13 cellular contexts compared by ENCODE assay signal in genomic region chr1:111475706-111476105, GRCh38. TPM values are rescaled to one million over a fixed set of nuclear protein-coding genes. Genes with fewer than 3 reads are reported as not detected.
DNase-seq lines count a peak whose midpoint lies in the region; ATAC-seq, FAIRE-seq and TF ChIP-seq lines count a peak whose summit lies in the region.
"Had no signal": no experiment of that assay in that cellular context is flagged by ENCODE, and none has a peak within 500 bp of the region (broad histone marks: within the 10 kb centered on the region; RNA-seq: fewer than 3 reads in every experiment).

No MANE protein-coding gene starts in this region.

- TF ChIP-seq POLR2A in GM12891 (IDR thresholded peaks at IDR 0.05; ENCODE audit: low read depth, low read length): no peak

- peaks cover 34 to 64% (median 51%) of the 10 kb centered on the region in 7 donors for H3K4me1 Mint-ChIP-seq in naive thymus-derived CD4-positive, alpha-beta T cell
- H3K4me1 Mint-ChIP-seq in MCF 10A (ENCODE audit: insufficient read depth, unreplicated experiment): no peaks in the 10 kb centered on the region

- H3K27ac ChIP-seq in BLaER1: peak overlapping the region; percentile 75
- H3K27ac ChIP-seq in naive thymus-derived CD4-positive, alpha-beta T cell (ENCODE audit: low read depth, low read length): peak overlapping the region; percentile 87
- H3K27ac ChIP-seq: pancreas had no signal

- H3K27me3 Mint-ChIP-seq in naive thymus-derived CD4-positive, alpha-beta T cell: peaks cover 0 to 18% (median 0%) of the 10 kb centered on the region in 5 donors
- H3K27me3 Mint-ChIP-seq in MCF 10A (ENCODE audit: insufficient read depth, unreplicated experiment): no peaks in the 10 kb centered on the region

- no TSS peak for BruUV-seq in MCF 10A (replicated peaks; lab: Mats Ljungman, UMichigan)

- H3K9me3 ChIP-seq in BLaER1: no peaks in the 10 kb centered on the region
- no peaks in the 10 kb centered on the region for H3K9me3 ChIP-seq in naive thymus-derived CD4-positive, alpha-beta T cell (ENCODE audit: control insufficient read depth in 2 of 3, low read length in 3 of 3)
- H3K9me3 ChIP-seq: pancreas had no signal

- POLR2A ChIA-PET in naive thymus-derived CD4-positive, alpha-beta T cell (lab: Charles Lee): interaction anchor here (0.6 to 9.0 kb wide), 13 partner anchors 9 to 279 kb away, joined by 3 to 96 read pairs (median 4); partner anchors contain the start of genes ADORA3, ATP5PB, TMIGD3 and WDR77
- POLR2A ChIA-PET in MCF 10A (lab: Yijun Ruan, JAX): interaction anchor here (1.8 kb wide), 1 partner anchor 13 kb away, joined by 4 read pairs; no protein-coding TSS in a partner anchor

- no peaks in the 10 kb centered on the region; the same call in 1 of the 2 replicates for H3K36me3 ChIP-seq in BLaER1
- peaks cover 0 to 11% (median 5%) of the 10 kb centered on the region in 3 experiments for H3K36me3 ChIP-seq in naive thymus-derived CD4-positive, alpha-beta T cell (ENCODE audit: control insufficient read depth in 2 of 3, insufficient read depth in 3 of 3, low read length in 3 of 3)
- H3K36me3 ChIP-seq: pancreas had no signal

- H3K9me3 Mint-ChIP-seq in naive thymus-derived CD4-positive, alpha-beta T cell: peaks cover 0 to 5% (median 0%) of the 10 kb centered on the region in 11 donors
- H3K9me3 Mint-ChIP-seq in MCF 10A (ENCODE audit: unreplicated experiment): no peaks in the 10 kb centered on the region

- TF ChIP-seq CTCF in MCF 10A (IDR thresholded peaks at IDR 0.05; ENCODE audit: unreplicated experiment): no peak

- FAIRE-seq in GM12891 (lab: Jason Lieb, UNC): peak; percentile 87
- FAIRE-seq: D721Med, islet of Langerhans, pancreas had no signal

- CTCF ChIA-PET in naive thymus-derived CD4-positive, alpha-beta T cell (lab: Charles Lee): interaction anchor here (0.6 to 9.9 kb wide), 5 partner anchors 32 to 294 kb away, joined by 3 to 83 read pairs (median 3); no protein-coding TSS in a partner anchor
- CTCF ChIA-PET in MCF 10A (lab: Yijun Ruan, JAX): interaction anchor here (0.6 to 1.9 kb wide), 3 partner anchors 34 to 239 kb away, joined by 3 to 7 read pairs (median 3); no protein-coding TSS in a partner anchor

- H3K27me3 ChIP-seq in BLaER1: no peaks in the 10 kb centered on the region
- no peaks in the 10 kb centered on the region for H3K27me3 ChIP-seq in naive thymus-derived CD4-positive, alpha-beta T cell (ENCODE audit: control insufficient read depth in 2 of 2, insufficient read depth in 2 of 2, low read length in 2 of 2)
- H3K27me3 ChIP-seq: pancreas had no signal

- peaks cover 9 to 27% (median 19%) of the 10 kb centered on the region in 5 donors for H3K36me3 Mint-ChIP-seq in naive thymus-derived CD4-positive, alpha-beta T cell
- H3K36me3 Mint-ChIP-seq in MCF 10A (ENCODE audit: insufficient read depth, unreplicated experiment): no peaks in the 10 kb centered on the region

- intact Hi-C loops in naive thymus-derived CD4-positive, alpha-beta T cell (cut with micrococcal nuclease): loop anchor here (1.0 to 10.0 kb wide), 4 partner anchors 26 to 1261 kb away; partner anchors contain the start of genes ATP5PB (in 1 of the 2), CHI3L2 (in 1 of the 2), DDX20 (in 1 of the 2) and KCNC4 (in 1 of the 2)
- intact Hi-C loops in MCF 10A (cut with micrococcal nuclease): no loop called here

- DNase-seq in GM12891 (ENCODE audit: insufficient read length, low spot score): no peak
- DNase-seq in activated CD4-positive, alpha-beta T cell treated with anti-CD3 and anti-CD28 coated beads, Interleukin-2, amount 50 U/mL, for 48 hours: peak; percentile 27 to 54
- peak in 1 of 9 donors; percentile 33 for DNase-seq in naive thymus-derived CD4-positive, alpha-beta T cell
- DNase-seq in GM19240 (ENCODE audit: insufficient read length, low spot score): no peak
- no peak for DNase-seq in MCF 10A (ENCODE audit: unreplicated experiment)
- DNase-seq in NCI-H2081 treated with DMSO at 0.1 percent for 48 hours (lab: John Stamatoyannopoulos, UW): no peak
- DNase-seq: NCI-H226, pancreas had no signal

- peak overlapping the region in 6 of 9 donors; percentile 89 to 96 (median 92) for H3K27ac Mint-ChIP-seq in naive thymus-derived CD4-positive, alpha-beta T cell
- H3K27ac Mint-ChIP-seq in MCF 10A (ENCODE audit: low read depth, unreplicated experiment): no peak overlapping the region

- peaks cover 60% of the 10 kb centered on the region for H3K4me1 ChIP-seq in BLaER1
- peaks cover 55 to 56% of the 10 kb centered on the region in 2 donors for H3K4me1 ChIP-seq in naive thymus-derived CD4-positive, alpha-beta T cell (ENCODE audit: control insufficient read depth in 2 of 2, insufficient read depth in 2 of 2, low read length in 2 of 2)
- H3K4me1 ChIP-seq: pancreas had no signal

- H3K4me3 ChIP-seq in BLaER1: no peak overlapping the region
- peak overlapping the region; percentile 48 for H3K4me3 ChIP-seq in naive thymus-derived CD4-positive, alpha-beta T cell (ENCODE audit: low read length)
- H3K4me3 ChIP-seq: pancreas had no signal

- no peak for ATAC-seq in naive thymus-derived CD4-positive, alpha-beta T cell
- ATAC-seq in HG02981 (IDR thresholded peaks at IDR 0.05; ENCODE audit: unreplicated experiment): no peak
- ATAC-seq: pancreas had no signal

- peak overlapping the region; percentile 80 for H3K4me2 ChIP-seq in BLaER1

- no peak overlapping the region for H3K9ac ChIP-seq in BLaER1

- peak overlapping the region in 9 of 10 donors; percentile 75 to 98 (median 92) for H3K4me3 Mint-ChIP-seq in naive thymus-derived CD4-positive, alpha-beta T cell
- no peak overlapping the region for H3K4me3 Mint-ChIP-seq in MCF 10A (ENCODE audit: unreplicated experiment)

- H4K20me1 ChIP-seq in BLaER1: no peaks in the 10 kb centered on the region

TF ChIP-seq in GM12891, 5 proteins besides CTCF, POLR2A, EP300 and RAD21:
- TF ChIP-seq POU2F2 (IDR thresholded peaks at IDR 0.05; ENCODE audit: low read depth, low read length): no peak
- no peak for TF ChIP-seq POLR2AphosphoS5 (IDR thresholded peaks at IDR 0.05; ENCODE audit: low read depth, low read length)
- TF ChIP-seq SPI1 (IDR thresholded peaks at IDR 0.05; ENCODE audit: low read depth, low read length): no peak
- TF ChIP-seq TAF1 (IDR thresholded peaks at IDR 0.05; ENCODE audit: low read depth, low read length): no peak
- no peak for TF ChIP-seq PAX5 (IDR thresholded peaks at IDR 0.05; ENCODE audit: insufficient read depth, low read length, severe bottlenecking)

RNA-seq across cellular contexts. Expression of gene C1orf162, which starts 1.9 kb away (rescaled TPM):
- polyA plus RNA-seq in GM12891 (2012; ENCODE audit: low read depth, missing spikeins): 12.1 TPM
- 100 to 1,000 TPM in 2 of 5 experiments, 10 to 100 TPM in 3; 15.3 to 117 (median 95.2) TPM for total RNA-seq in naive thymus-derived CD4-positive, alpha-beta T cell
- polyA plus RNA-seq in naive thymus-derived CD4-positive, alpha-beta T cell: 100 to 1,000 TPM; 330 to 407 TPM
- 0.77 and 1.6 TPM in 2 replicates for total RNA-seq in MCF 10A (2022)

RNA-seq across cellular contexts. Expression of gene ATP5PB, which starts 26.4 kb away (rescaled TPM):
- 444 TPM for polyA plus RNA-seq in GM12891 (2012; ENCODE audit: low read depth, missing spikeins)
- total RNA-seq in naive thymus-derived CD4-positive, alpha-beta T cell: 100 to 1,000 TPM in 2 of 5 experiments, 10 to 100 TPM in 3; 64.9 to 298 (median 98.7) TPM
- polyA plus RNA-seq in naive thymus-derived CD4-positive, alpha-beta T cell: 100 to 1,000 TPM; 280 to 437 TPM
- total RNA-seq in MCF 10A (2022): 317 and 348 TPM in 2 replicates

RNA-seq across cellular contexts. Expression of gene WDR77, which starts 26.6 kb away (rescaled TPM):
- polyA plus RNA-seq in GM12891 (2012; ENCODE audit: low read depth, missing spikeins): 42.0 TPM
- total RNA-seq in naive thymus-derived CD4-positive, alpha-beta T cell: 10 to 100 TPM; 20.7 to 39.9 (median 29.5) TPM
- 10 to 100 TPM; 42.4 to 44.7 TPM for polyA plus RNA-seq in naive thymus-derived CD4-positive, alpha-beta T cell
- total RNA-seq in MCF 10A (2022): 35.7 and 54.2 TPM in 2 replicates

RNA-seq across cellular contexts. Expression of gene ADORA3, which starts 27.7 kb away (rescaled TPM):
- 0.35 TPM for polyA plus RNA-seq in GM12891 (2012; ENCODE audit: low read depth, missing spikeins)
- total RNA-seq in naive thymus-derived CD4-positive, alpha-beta T cell: 1 to 10 TPM in 2 of 5 experiments, under 1 TPM in 1, not detected in 2; 0.66 to 1.6 (median 1.0) TPM
- not detected for polyA plus RNA-seq in naive thymus-derived CD4-positive, alpha-beta T cell
- total RNA-seq in MCF 10A (2022): not detected in 2 replicates
- total RNA-seq: HT1080 had no signal

RNA-seq across cellular contexts. Expression of gene TMIGD3, which starts 27.7 kb away (rescaled TPM):
- 0.09 TPM for polyA plus RNA-seq in GM12891 (2012; ENCODE audit: low read depth, missing spikeins)
- total RNA-seq in naive thymus-derived CD4-positive, alpha-beta T cell: under 1 TPM in 1 of 5 experiments, not detected in 4; 0.41 TPM
- not detected for polyA plus RNA-seq in naive thymus-derived CD4-positive, alpha-beta T cell
- total RNA-seq in MCF 10A (2022): not detected in 2 replicates
- total RNA-seq: HT1080 had no signal

Comparison
In these comparisons a context has a peak if more than half of its experiments do, and no peak if none do; other contexts are left out.
1. DNase-seq: peak in activated CD4-positive, alpha-beta T cell treated with anti-CD3 and anti-CD28 coated beads, Interleukin-2, amount 50 U/mL, for 48 hours (2 of 2); none in GM12891 (single experiment), GM19240 (single experiment), MCF 10A (single experiment) and NCI-H2081 treated with DMSO at 0.1 percent for 48 hours (single experiment).